8 cellular contexts compared by ENCODE assay signal in genomic region chr10:73772280-73773151, GRCh38. TPM values are rescaled to one million over a fixed set of nuclear protein-coding genes. Genes with fewer than 3 reads are reported as not detected.
A peak's percentile ranks its signal among the peaks of the same experiment; 100 is the strongest.
DNase-seq lines count a peak whose midpoint lies in the region; ATAC-seq, FAIRE-seq and TF ChIP-seq lines count a peak whose summit lies in the region.

No MANE protein-coding gene starts in this region.

- peaks cover 70% of the 10 kb centered on the region for H3K36me3 Mint-ChIP-seq in activated CD4-positive, alpha-beta T cell treated with anti-CD3 and anti-CD28 coated beads, Interleukin-2, amount 10 ng/mL, durations not matched to agents 7 days and 5 days (ENCODE audit: low read depth)

- intact Hi-C loops in HepG2 (cut with micrococcal nuclease; ENCODE audit: unreplicated experiment): loop anchor here (5.0 kb wide), 1 partner anchor 105 kb away; no protein-coding TSS in a partner anchor

- H3K36me3 ChIP-seq in HepG2 (replicated peaks in 1 of 2; ENCODE audit: control insufficient read depth in 1 of 2, insufficient read depth in 2 of 2, low read length in 2 of 2): peaks cover 16 to 49% of the 10 kb centered on the region in 2 experiments

- H3K4me2 ChIP-seq in A549 (peak overlapping the region; percentile 89), HepG2 (ENCODE audit: low read depth, low read length) (peak overlapping the region; percentile 95)

- peak overlapping the region; percentile 58 for H3K4me3 ChIP-seq in A549
- H3K4me3 ChIP-seq in HepG2 (replicated peaks in 1 of 3; ENCODE audit: insufficient read depth in 1 of 3, low read depth in 2 of 3, low read length in 3 of 3): peak overlapping the region; percentile 68 to 84 (median 77); a peak in 5 of 6 replicates

- H3K27ac ChIP-seq in A549: peak overlapping the region; percentile 94 to 95
- H3K27ac ChIP-seq in HepG2 (ENCODE audit: extremely low read length, insufficient read depth, low read length): peak overlapping the region; percentile 77

- DNase-seq in A549 (ENCODE audit: low read depth in 1 of 2, low spot score in 1 of 2) (peak; percentile 69 to 79), NCI-H2171 treated with DMSO at 0.1 percent for 48 hours (lab: John Stamatoyannopoulos, UW) (peak; percentile 53), dedifferentiated amniotic fluid mesenchymal stem cell (ENCODE audit: extremely low spot score) (peak; percentile 61), HepG2 (ENCODE audit: low spot score) (peak; percentile 41)
- DNase-seq in activated CD4-positive, alpha-beta T cell treated with anti-CD3 and anti-CD28 coated beads, Interleukin-2, amount 10 ng/mL, durations not matched to agents 7 days and 5 days: peak; percentile 79
- DNase-seq in stimulated activated CD4-positive, alpha-beta T cell treated with anti-CD3 and anti-CD28 coated beads, Interleukin-2, amount 100 ng/mL, for 48 hours: peak; percentile 71 to 72

- 2% methylated on average over 52 of the region's 101 CpGs for WGBS in A549 (ENCODE audit: missing lambda C conversion rate)
- WGBS in HepG2 (ENCODE audit: low lambda C conversion rate): 52% methylated on average over 73 of the region's 101 CpGs

- H3K27ac Mint-ChIP-seq in activated CD4-positive, alpha-beta T cell treated with anti-CD3 and anti-CD28 coated beads, Interleukin-2, amount 10 ng/mL, durations not matched to agents 7 days and 5 days: peak overlapping the region; percentile 94

- TF ChIP-seq RAD21 in A549 (conservative IDR thresholded peaks at IDR 0.05 in 1 of 2, IDR thresholded peaks at IDR 0.05 in 1 of 2): 0 out of 5 replicates have a peak, but pooled peaks of 1 of the 2 experiments have one; percentile 22
- 0 out of 2 replicates have a peak, but pooled peaks have one; percentile 4 for TF ChIP-seq RAD21 in HepG2 (CRISPR knock-in tag; IDR thresholded peaks at IDR 0.05)

- H3K9me3 ChIP-seq in A549 (no peaks in the 10 kb centered on the region), HepG2 (ENCODE audit: low read length) (no peaks in the 10 kb centered on the region)

- TF ChIP-seq CTCF in A549 (IDR thresholded peaks at IDR 0.05) (no peak; the same call in 2 of the 3 replicates), HepG2 (CRISPR knock-in tag; IDR thresholded peaks at IDR 0.05) (peak; percentile 48)

- TF ChIP-seq EP300 in A549 (IDR thresholded peaks at IDR 0.05) (no peak), HepG2 (IDR thresholded peaks at IDR 0.05; ENCODE audit: low read depth in 2 of 2, low read length in 2 of 2) (no peak), HepG2 (CRISPR knock-in tag; IDR thresholded peaks at IDR 0.05; ENCODE audit: borderline replicate concordance) (no peak)

- H3K4me1 ChIP-seq in A549 (peaks cover 27% of the 10 kb centered on the region), HepG2 (ENCODE audit: insufficient read depth, low read length) (peaks cover 22% of the 10 kb centered on the region)

- POLR2A ChIA-PET in A549 (lab: Yijun Ruan, JAX) (interaction anchor here (0.6 to 2.8 kb wide), 13 partner anchors 9 to 333 kb away, joined by 3 to 24 read pairs (median 5); partner anchors contain the start of genes CHCHD1, SEC24C and ZSWIM8), HepG2 (lab: Yijun Ruan, JAX) (interaction anchor here (0.9 to 3.3 kb wide), 10 partner anchors 9 to 68 kb away, joined by 3 to 31 read pairs (median 5); partner anchors contain the start of genes CHCHD1 and ZSWIM8)
- POLR2A ChIA-PET in activated CD4-positive, alpha-beta T cell treated with anti-CD3 and anti-CD28 coated beads, Interleukin-2, amount 10 ng/mL, durations not matched to agents 7 days and 5 days (lab: Charles Lee): interaction anchor here (0.5 to 2.1 kb wide), 3 partner anchors 9 to 225 kb away, joined by 5 to 9 read pairs (median 5); partner anchors contain the start of gene CHCHD1

- TF ChIP-seq POLR2A in A549 (IDR thresholded peaks at IDR 0.05; ENCODE audit: low read length) (peak; percentile 78), HepG2 (IDR thresholded peaks at IDR 0.05; ENCODE audit: insufficient read depth in 1 of 2, low read depth in 2 of 2, low read length in 2 of 2) (peak; percentile 33 to 79; a peak in 3 of 4 replicates)

- BruUV-seq in HepG2 (replicated peaks; lab: Mats Ljungman, UMichigan): no TSS peak

- H3K4me1 Mint-ChIP-seq in activated CD4-positive, alpha-beta T cell treated with anti-CD3 and anti-CD28 coated beads, Interleukin-2, amount 10 ng/mL, durations not matched to agents 7 days and 5 days: peaks cover 69% of the 10 kb centered on the region

- in situ Hi-C loops in HepG2 (cut with HindIII; ENCODE audit: extremely low pct_ligation_motif_present, low pct_unique_long_range_greater_than_20kb): no loop called here

- no peak overlapping the region for H2AFZ ChIP-seq in HepG2 (ENCODE audit: low read length)

- FAIRE-seq in A549 (lab: Jason Lieb, UNC) (no peak), HepG2 (lab: Jason Lieb, UNC) (no peak)

- peak overlapping the region; percentile 80 for H3K9ac ChIP-seq in HepG2 (ENCODE audit: insufficient read depth, low read depth, low read length)

- ATAC-seq in A549 (peak; percentile 79 to 85), GM18498 (IDR thresholded peaks at IDR 0.05; ENCODE audit: unreplicated experiment) (peak; percentile 67), HG02884 (IDR thresholded peaks at IDR 0.05; ENCODE audit: unreplicated experiment) (peak; percentile 54), HepG2 (peak; percentile 82)

- H3K27me3 ChIP-seq in HepG2 (ENCODE audit: control insufficient read depth in 1 of 2, insufficient read depth in 2 of 2, low read length in 2 of 2): no peaks in the 10 kb centered on the region; a peak in 1 of 5 replicates

- peak overlapping the region; percentile 95 for H3K4me3 Mint-ChIP-seq in activated CD4-positive, alpha-beta T cell treated with anti-CD3 and anti-CD28 coated beads, Interleukin-2, amount 10 ng/mL, durations not matched to agents 7 days and 5 days

- H3K27me3 Mint-ChIP-seq in activated CD4-positive, alpha-beta T cell treated with anti-CD3 and anti-CD28 coated beads, Interleukin-2, amount 10 ng/mL, durations not matched to agents 7 days and 5 days: no peaks in the 10 kb centered on the region

- H3K79me2 ChIP-seq in HepG2 (ENCODE audit: insufficient read depth, low read length): peaks cover 39% of the 10 kb centered on the region

- H3K9me3 Mint-ChIP-seq in activated CD4-positive, alpha-beta T cell treated with anti-CD3 and anti-CD28 coated beads, Interleukin-2, amount 10 ng/mL, durations not matched to agents 7 days and 5 days: no peaks in the 10 kb centered on the region

- H4K20me1 ChIP-seq in HepG2 (ENCODE audit: insufficient read depth, low read length): peaks cover 7% of the 10 kb centered on the region; the same call in 1 of the 2 replicates

- CTCF ChIA-PET in A549 (lab: Yijun Ruan, JAX) (interaction anchor here (0.8 to 2.2 kb wide), 9 partner anchors 9 to 243 kb away, joined by 3 to 11 read pairs (median 3); partner anchors contain the start of gene CHCHD1), HepG2 (lab: Yijun Ruan, JAX; ENCODE audit: low intra/inter-chr PET ratio, low total read pairs) (no interaction called here)
- CTCF ChIA-PET in activated CD4-positive, alpha-beta T cell treated with anti-CD3 and anti-CD28 coated beads, Interleukin-2, amount 10 ng/mL, durations not matched to agents 7 days and 5 days (lab: Charles Lee): interaction anchor here (0.9 to 9.8 kb wide), 11 partner anchors 9 to 181 kb away, joined by 3 to 103 read pairs (median 4); partner anchors contain the start of genes CHCHD1 and ZSWIM8

RNA-seq across cellular contexts. Expression of gene CHCHD1, which starts 9.3 kb away (rescaled TPM):
- polyA plus RNA-seq in A549 (2011; rRNA removed): 67.2 and 75.4 TPM in 2 replicates
- polyA plus RNA-seq in A549 (2012; cell fraction: cytosol; rRNA removed): 68.7 and 75.5 TPM in 2 replicates
- polyA plus RNA-seq in A549 (2012; cell fraction: nucleus; rRNA removed): 17.1 and 21.1 TPM in 2 replicates
- polyA plus RNA-seq in A549 (2017; fragmentation: RNase III; extraction: RNeasy Plus Mini Kit Qiagen cat#74134 plus additional on column Dnase treatment): 75.2 to 83.1 TPM (median 80.6 TPM) in 3 replicates
- 5.2 and 5.7 TPM in 2 replicates for polyA minus RNA-seq in A549 (2011; rRNA and poly(A)+ RNA removed)
- 10 to 100 TPM; 22.3 to 27.4 TPM for total RNA-seq in activated CD4-positive, alpha-beta T cell treated with anti-CD3 and anti-CD28 coated beads, Interleukin-2, amount 10 ng/mL, durations not matched to agents 7 days and 5 days
- total RNA-seq in HepG2 (2016; rRNA removed; fragmentation: Illumina TruSeq; extraction: Trizol): 71.2 and 91.7 TPM in 2 replicates
- 16.2 and 16.7 TPM in 2 replicates for total RNA-seq in HepG2 (2016; cell fraction: cytosol; rRNA removed; fragmentation: Illumina TruSeq; extraction: Trizol; ENCODE audit: low read depth)
- 69.8 and 94.8 TPM in 2 replicates for total RNA-seq in HepG2 (2016; cell fraction: insoluble cytoplasmic fraction; rRNA removed; fragmentation: Illumina TruSeq; extraction: Trizol)
- 32.5 and 34.2 TPM in 2 replicates for total RNA-seq in HepG2 (2016; cell fraction: membrane; rRNA removed; fragmentation: Illumina TruSeq; extraction: Trizol)
- total RNA-seq in HepG2 (2016; cell fraction: nucleus; rRNA removed; fragmentation: Illumina TruSeq; extraction: Trizol): 30.4 and 32.6 TPM in 2 replicates
- polyA plus RNA-seq in HepG2 (2011; rRNA removed): 30.6 and 36.9 TPM in 2 replicates
- 35.1 and 36.6 TPM in 2 replicates for polyA plus RNA-seq in HepG2 (2011; cell fraction: cytosol; rRNA removed)
- 8.8 and 9.9 TPM in 2 replicates for polyA plus RNA-seq in HepG2 (2011; cell fraction: nucleus; rRNA removed)
- 40.1 and 41.3 TPM in 2 replicates for polyA plus RNA-seq in HepG2 (2012)
- polyA plus RNA-seq in HepG2 (2016; cell fraction: cytosol; fragmentation: Illumina TruSeq; extraction: Trizol; ENCODE audit: low read depth): 16.6 and 17.9 TPM in 2 replicates
- 90.2 and 95.1 TPM in 2 replicates for polyA plus RNA-seq in HepG2 (2016; cell fraction: insoluble cytoplasmic fraction; fragmentation: Illumina TruSeq; extraction: Trizol; ENCODE audit: low read depth)
- polyA plus RNA-seq in HepG2 (2016; cell fraction: membrane; fragmentation: Illumina TruSeq; extraction: Trizol; ENCODE audit: low read depth): 27.2 and 27.4 TPM in 2 replicates
- polyA plus RNA-seq in HepG2 (2016; cell fraction: nucleus; fragmentation: Illumina TruSeq; extraction: Trizol; ENCODE audit: insufficient read depth, low read depth): 45.9 and 52.1 TPM in 2 replicates
- 5.0 and 8.3 TPM in 2 replicates for polyA minus RNA-seq in HepG2 (2011; rRNA and poly(A)+ RNA removed; ENCODE audit: low replicate concordance)
- 5.5 TPM in 2 replicates for polyA minus RNA-seq in HepG2 (2011; cell fraction: cytosol; rRNA and poly(A)+ RNA removed)
- polyA minus RNA-seq in HepG2 (2011; cell fraction: nucleus; rRNA and poly(A)+ RNA removed): 7.7 and 9.1 TPM in 2 replicates

RNA-seq across cellular contexts. Expression of gene ZSWIM8, which starts 12.9 kb away (rescaled TPM):
- polyA plus RNA-seq in A549 (2011; rRNA removed) (24.3 and 31.7 TPM in 2 replicates), A549 (2017; fragmentation: RNase III; extraction: RNeasy Plus Mini Kit Qiagen cat#74134 plus additional on column Dnase treatment) (33.9 to 44.5 TPM (median 43.0 TPM) in 3 replicates), HepG2 (2011; rRNA removed) (98.2 and 142 TPM in 2 replicates)
- 49.3 and 68.4 TPM in 2 replicates for polyA plus RNA-seq in A549 (2012; cell fraction: cytosol; rRNA removed)
- 177 and 309 TPM in 2 replicates for polyA plus RNA-seq in A549 (2012; cell fraction: nucleus; rRNA removed)
- 65.0 and 70.7 TPM in 2 replicates for polyA minus RNA-seq in A549 (2011; rRNA and poly(A)+ RNA removed)
- 10 to 100 TPM; 79.2 to 87.3 TPM for total RNA-seq in activated CD4-positive, alpha-beta T cell treated with anti-CD3 and anti-CD28 coated beads, Interleukin-2, amount 10 ng/mL, durations not matched to agents 7 days and 5 days
- total RNA-seq in HepG2 (2016; rRNA removed; fragmentation: Illumina TruSeq; extraction: Trizol): 21.0 and 39.9 TPM in 2 replicates
- 5.7 and 8.2 TPM in 2 replicates for total RNA-seq in HepG2 (2016; cell fraction: cytosol; rRNA removed; fragmentation: Illumina TruSeq; extraction: Trizol; ENCODE audit: low read depth)
- total RNA-seq in HepG2 (2016; cell fraction: insoluble cytoplasmic fraction; rRNA removed; fragmentation: Illumina TruSeq; extraction: Trizol): 13.7 and 36.6 TPM in 2 replicates
- total RNA-seq in HepG2 (2016; cell fraction: membrane; rRNA removed; fragmentation: Illumina TruSeq; extraction: Trizol): 9.3 and 11.2 TPM in 2 replicates
- total RNA-seq in HepG2 (2016; cell fraction: nucleus; rRNA removed; fragmentation: Illumina TruSeq; extraction: Trizol): 35.4 and 47.5 TPM in 2 replicates
- 41.1 and 57.3 TPM in 2 replicates for polyA plus RNA-seq in HepG2 (2011; cell fraction: cytosol; rRNA removed)
- polyA plus RNA-seq in HepG2 (2011; cell fraction: nucleus; rRNA removed): 505 and 598 TPM in 2 replicates
- polyA plus RNA-seq in HepG2 (2012): 43.3 and 58.7 TPM in 2 replicates
- 3.7 and 6.8 TPM in 2 replicates for polyA plus RNA-seq in HepG2 (2016; cell fraction: cytosol; fragmentation: Illumina TruSeq; extraction: Trizol; ENCODE audit: low read depth)
- 21.2 and 30.3 TPM in 2 replicates for polyA plus RNA-seq in HepG2 (2016; cell fraction: insoluble cytoplasmic fraction; fragmentation: Illumina TruSeq; extraction: Trizol; ENCODE audit: low read depth)
- polyA plus RNA-seq in HepG2 (2016; cell fraction: membrane; fragmentation: Illumina TruSeq; extraction: Trizol; ENCODE audit: low read depth): 6.6 and 11.5 TPM in 2 replicates
- polyA plus RNA-seq in HepG2 (2016; cell fraction: nucleus; fragmentation: Illumina TruSeq; extraction: Trizol; ENCODE audit: insufficient read depth, low read depth): 118 and 128 TPM in 2 replicates
- 83.5 and 181 TPM in 2 replicates for polyA minus RNA-seq in HepG2 (2011; rRNA and poly(A)+ RNA removed; ENCODE audit: low replicate concordance)
- polyA minus RNA-seq in HepG2 (2011; cell fraction: cytosol; rRNA and poly(A)+ RNA removed): 31.5 and 36.5 TPM in 2 replicates
- 64.2 and 73.5 TPM in 2 replicates for polyA minus RNA-seq in HepG2 (2011; cell fraction: nucleus; rRNA and poly(A)+ RNA removed)

RNA-seq across cellular contexts. Expression of gene SEC24C, which starts 28.3 kb away (rescaled TPM):
- polyA plus RNA-seq in A549 (2011; rRNA removed) (84.7 and 121 TPM in 2 replicates), A549 (2017; fragmentation: RNase III; extraction: RNeasy Plus Mini Kit Qiagen cat#74134 plus additional on column Dnase treatment) (52.6 to 54.3 TPM (median 54.1 TPM) in 3 replicates), HepG2 (2011; rRNA removed) (66.4 and 74.3 TPM in 2 replicates)
- polyA plus RNA-seq in A549 (2012; cell fraction: cytosol; rRNA removed): 44.8 and 58.3 TPM in 2 replicates
- 121 and 134 TPM in 2 replicates for polyA plus RNA-seq in A549 (2012; cell fraction: nucleus; rRNA removed)
- 139 and 162 TPM in 2 replicates for polyA minus RNA-seq in A549 (2011; rRNA and poly(A)+ RNA removed)
- total RNA-seq in activated CD4-positive, alpha-beta T cell treated with anti-CD3 and anti-CD28 coated beads, Interleukin-2, amount 10 ng/mL, durations not matched to agents 7 days and 5 days: 10 to 100 TPM; 93.1 to 93.2 TPM
- total RNA-seq in HepG2 (2016; rRNA removed; fragmentation: Illumina TruSeq; extraction: Trizol): 63.1 and 66.5 TPM in 2 replicates
- total RNA-seq in HepG2 (2016; cell fraction: cytosol; rRNA removed; fragmentation: Illumina TruSeq; extraction: Trizol; ENCODE audit: low read depth): 5.7 and 6.6 TPM in 2 replicates
- 57.3 and 62.0 TPM in 2 replicates for total RNA-seq in HepG2 (2016; cell fraction: insoluble cytoplasmic fraction; rRNA removed; fragmentation: Illumina TruSeq; extraction: Trizol)
- 19.5 and 20.7 TPM in 2 replicates for total RNA-seq in HepG2 (2016; cell fraction: membrane; rRNA removed; fragmentation: Illumina TruSeq; extraction: Trizol)
- total RNA-seq in HepG2 (2016; cell fraction: nucleus; rRNA removed; fragmentation: Illumina TruSeq; extraction: Trizol): 36.4 and 38.8 TPM in 2 replicates
- 40.0 and 44.0 TPM in 2 replicates for polyA plus RNA-seq in HepG2 (2011; cell fraction: cytosol; rRNA removed)
- 134 and 139 TPM in 2 replicates for polyA plus RNA-seq in HepG2 (2011; cell fraction: nucleus; rRNA removed)
- 42.2 and 45.9 TPM in 2 replicates for polyA plus RNA-seq in HepG2 (2012)
- polyA plus RNA-seq in HepG2 (2016; cell fraction: cytosol; fragmentation: Illumina TruSeq; extraction: Trizol; ENCODE audit: low read depth): 3.5 and 3.8 TPM in 2 replicates
- 45.3 and 53.1 TPM in 2 replicates for polyA plus RNA-seq in HepG2 (2016; cell fraction: insoluble cytoplasmic fraction; fragmentation: Illumina TruSeq; extraction: Trizol; ENCODE audit: low read depth)
- 8.7 and 10.2 TPM in 2 replicates for polyA plus RNA-seq in HepG2 (2016; cell fraction: membrane; fragmentation: Illumina TruSeq; extraction: Trizol; ENCODE audit: low read depth)
- 60.4 and 69.2 TPM in 2 replicates for polyA plus RNA-seq in HepG2 (2016; cell fraction: nucleus; fragmentation: Illumina TruSeq; extraction: Trizol; ENCODE audit: insufficient read depth, low read depth)
- polyA minus RNA-seq in HepG2 (2011; rRNA and poly(A)+ RNA removed; ENCODE audit: low replicate concordance): 140 and 157 TPM in 2 replicates
- 50.5 and 52.3 TPM in 2 replicates for polyA minus RNA-seq in HepG2 (2011; cell fraction: cytosol; rRNA and poly(A)+ RNA removed)
- 40.4 and 42.8 TPM in 2 replicates for polyA minus RNA-seq in HepG2 (2011; cell fraction: nucleus; rRNA and poly(A)+ RNA removed)

RNA-seq across cellular contexts. Expression of gene NDST2, which starts 38.9 kb away (rescaled TPM):
- polyA plus RNA-seq in A549 (2011; rRNA removed) (11.2 and 12.7 TPM in 2 replicates), A549 (2017; fragmentation: RNase III; extraction: RNeasy Plus Mini Kit Qiagen cat#74134 plus additional on column Dnase treatment) (11.7 to 14.9 TPM (median 14.2 TPM) in 3 replicates), HepG2 (2011; rRNA removed) (25.5 and 30.1 TPM in 2 replicates)
- 8.4 and 12.9 TPM in 2 replicates for polyA plus RNA-seq in A549 (2012; cell fraction: cytosol; rRNA removed)
- polyA plus RNA-seq in A549 (2012; cell fraction: nucleus; rRNA removed): 22.3 and 28.8 TPM in 2 replicates
- polyA minus RNA-seq in A549 (2011; rRNA and poly(A)+ RNA removed): 20.1 and 22.9 TPM in 2 replicates
- total RNA-seq in activated CD4-positive, alpha-beta T cell treated with anti-CD3 and anti-CD28 coated beads, Interleukin-2, amount 10 ng/mL, durations not matched to agents 7 days and 5 days: 10 to 100 TPM; 53.0 to 61.8 TPM
- total RNA-seq in HepG2 (2016; rRNA removed; fragmentation: Illumina TruSeq; extraction: Trizol): 5.6 and 10.7 TPM in 2 replicates
- 16.0 and 17.7 TPM in 2 replicates for total RNA-seq in HepG2 (2016; cell fraction: cytosol; rRNA removed; fragmentation: Illumina TruSeq; extraction: Trizol; ENCODE audit: low read depth)
- total RNA-seq in HepG2 (2016; cell fraction: insoluble cytoplasmic fraction; rRNA removed; fragmentation: Illumina TruSeq; extraction: Trizol): 5.8 and 12.0 TPM in 2 replicates
- 14.8 and 15.7 TPM in 2 replicates for total RNA-seq in HepG2 (2016; cell fraction: membrane; rRNA removed; fragmentation: Illumina TruSeq; extraction: Trizol)
- 12.9 and 13.7 TPM in 2 replicates for total RNA-seq in HepG2 (2016; cell fraction: nucleus; rRNA removed; fragmentation: Illumina TruSeq; extraction: Trizol)
- 15.0 and 15.4 TPM in 2 replicates for polyA plus RNA-seq in HepG2 (2011; cell fraction: cytosol; rRNA removed)
- polyA plus RNA-seq in HepG2 (2011; cell fraction: nucleus; rRNA removed): 56.8 and 69.5 TPM in 2 replicates
- 12.6 and 13.9 TPM in 2 replicates for polyA plus RNA-seq in HepG2 (2012)
- polyA plus RNA-seq in HepG2 (2016; cell fraction: cytosol; fragmentation: Illumina TruSeq; extraction: Trizol; ENCODE audit: low read depth): 16.0 and 16.1 TPM in 2 replicates
- polyA plus RNA-seq in HepG2 (2016; cell fraction: insoluble cytoplasmic fraction; fragmentation: Illumina TruSeq; extraction: Trizol; ENCODE audit: low read depth): 6.2 and 6.4 TPM in 2 replicates
- polyA plus RNA-seq in HepG2 (2016; cell fraction: membrane; fragmentation: Illumina TruSeq; extraction: Trizol; ENCODE audit: low read depth): 9.1 and 12.0 TPM in 2 replicates
- polyA plus RNA-seq in HepG2 (2016; cell fraction: nucleus; fragmentation: Illumina TruSeq; extraction: Trizol; ENCODE audit: insufficient read depth, low read depth): 24.6 and 30.8 TPM in 2 replicates
- 20.2 and 41.2 TPM in 2 replicates for polyA minus RNA-seq in HepG2 (2011; rRNA and poly(A)+ RNA removed; ENCODE audit: low replicate concordance)
- polyA minus RNA-seq in HepG2 (2011; cell fraction: cytosol; rRNA and poly(A)+ RNA removed): 10.4 and 10.5 TPM in 2 replicates
- 55.5 and 70.7 TPM in 2 replicates for polyA minus RNA-seq in HepG2 (2011; cell fraction: nucleus; rRNA and poly(A)+ RNA removed)

Comparison
In these comparisons a context has a peak if more than half of its experiments do, and no peak if none do; other contexts are left out.
1. Peak in every context shown above with its lines: DNase-seq, ATAC-seq, H3K4me3 ChIP-seq and H3K27ac ChIP-seq.